ENCODE assay signal across 13 cellular contexts in the genomic region with DNA sequence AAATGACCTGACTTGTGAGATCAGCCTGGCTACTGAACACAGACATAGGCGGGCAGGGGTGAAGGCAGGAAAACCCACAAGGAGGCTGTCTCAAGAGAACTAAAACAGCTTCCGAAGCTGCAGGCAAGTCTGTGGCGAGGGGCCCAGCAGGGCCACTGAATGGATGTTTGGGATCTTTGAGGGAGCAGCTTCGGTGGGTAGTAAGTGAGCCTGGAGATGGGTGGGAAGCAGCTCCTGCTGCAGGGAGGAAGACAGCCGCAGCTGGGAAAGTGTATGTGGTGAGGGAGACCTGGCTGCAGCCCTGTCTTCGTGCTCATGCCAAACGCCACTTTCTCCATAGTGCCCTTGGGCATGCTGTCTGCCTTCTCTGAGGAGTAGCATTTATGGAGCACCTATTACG. TPM values are rescaled to one million over a fixed set of nuclear protein-coding genes. Genes with fewer than 3 reads are reported as not detected.
DNase-seq lines count a peak whose midpoint lies in the region; ATAC-seq, FAIRE-seq and TF ChIP-seq lines count a peak whose summit lies in the region.
"Had no signal": no experiment of that assay in that cellular context is flagged by ENCODE, and none has a peak within 500 bp of the region (broad histone marks: within the 10 kb centered on the region; RNA-seq: fewer than 3 reads in every experiment).

No MANE protein-coding gene starts in this region.

- POLR2A ChIA-PET in CD4-positive, alpha-beta T cell (lab: Charles Lee), result no interaction called here
- POLR2A ChIA-PET in naive thymus-derived CD4-positive, alpha-beta T cell (lab: Charles Lee), result no interaction called here

- no peak for TF ChIP-seq CTCF in CD4-positive, alpha-beta T cell (IDR thresholded peaks at IDR 0.05)
- no peak for TF ChIP-seq CTCF in HFF-Myc (IDR thresholded peaks at IDR 0.05; ENCODE audit: low read depth, low read length, missing control alignments)

- H3K27ac Mint-ChIP-seq in CD4-positive, alpha-beta T cell, result peak overlapping the region; percentile 81
- H3K27ac Mint-ChIP-seq in activated naive CD8-positive, alpha-beta T cell, result peak overlapping the region; percentile 56
- H3K27ac Mint-ChIP-seq in naive thymus-derived CD4-positive, alpha-beta T cell, result peak overlapping the region in 2 of 9 donors; percentile 38 to 78

- no peaks in the 10 kb centered on the region for H3K9me3 Mint-ChIP-seq in CD4-positive, alpha-beta T cell
- H3K9me3 Mint-ChIP-seq in activated naive CD8-positive, alpha-beta T cell (ENCODE audit: low read depth), result no peaks in the 10 kb centered on the region
- peaks cover 0 to 7% (median 0%) of the 10 kb centered on the region in 11 donors for H3K9me3 Mint-ChIP-seq in naive thymus-derived CD4-positive, alpha-beta T cell

- H3K9me3 ChIP-seq in CD4-positive, alpha-beta T cell (ENCODE audit: control insufficient read depth, low read length), result no peaks in the 10 kb centered on the region
- H3K9me3 ChIP-seq in naive thymus-derived CD4-positive, alpha-beta T cell (ENCODE audit: control insufficient read depth in 2 of 3, low read length in 3 of 3), result no peaks in the 10 kb centered on the region
- no peaks in the 10 kb centered on the region for H3K9me3 ChIP-seq in small intestine (ENCODE audit: control insufficient read depth, low read depth)

- WGBS in small intestine, 3 donors, result 79 to 93% (median 86%) methylated on average over 8 of the region's 8 CpGs

- peaks cover 26 to 35% of the 10 kb centered on the region in 2 donors for H3K4me1 ChIP-seq in naive thymus-derived CD4-positive, alpha-beta T cell (ENCODE audit: control insufficient read depth in 2 of 2, insufficient read depth in 2 of 2, low read length in 2 of 2)
- peaks cover 3 to 16% of the 10 kb centered on the region in 2 donors for H3K4me1 ChIP-seq in small intestine (ENCODE audit: control insufficient read depth in 2 of 2, insufficient read depth in 1 of 2, low read depth in 1 of 2, low read length in 1 of 2)

- H3K36me3 Mint-ChIP-seq in CD4-positive, alpha-beta T cell (ENCODE audit: low read depth), result peaks cover 43% of the 10 kb centered on the region
- H3K36me3 Mint-ChIP-seq in activated naive CD8-positive, alpha-beta T cell, result peaks cover 12% of the 10 kb centered on the region
- peaks cover 0 to 14% (median 8%) of the 10 kb centered on the region in 5 donors for H3K36me3 Mint-ChIP-seq in naive thymus-derived CD4-positive, alpha-beta T cell

- no peaks in the 10 kb centered on the region for H3K27me3 Mint-ChIP-seq in CD4-positive, alpha-beta T cell
- no peaks in the 10 kb centered on the region for H3K27me3 Mint-ChIP-seq in activated naive CD8-positive, alpha-beta T cell
- H3K27me3 Mint-ChIP-seq in naive thymus-derived CD4-positive, alpha-beta T cell, result no peaks in the 10 kb centered on the region

- H3K4me1 Mint-ChIP-seq in CD4-positive, alpha-beta T cell (ENCODE audit: low read depth), result peaks cover 42% of the 10 kb centered on the region
- H3K4me1 Mint-ChIP-seq in activated naive CD8-positive, alpha-beta T cell (ENCODE audit: low read depth), result peaks cover 32% of the 10 kb centered on the region
- H3K4me1 Mint-ChIP-seq in naive thymus-derived CD4-positive, alpha-beta T cell, result peaks cover 31 to 48% (median 41%) of the 10 kb centered on the region in 7 donors

- H3K27ac ChIP-seq in CD4-positive, alpha-beta T cell (ENCODE audit: low read depth, low read length), result no peak overlapping the region
- H3K27ac ChIP-seq in naive thymus-derived CD4-positive, alpha-beta T cell (ENCODE audit: low read depth, low read length), result no peak overlapping the region
- no peak overlapping the region for H3K27ac ChIP-seq in small intestine (ENCODE audit: low read depth in 1 of 2, low read length in 1 of 2)

- no peak for FAIRE-seq in small intestine (lab: Jason Lieb, UNC)

- no peak for ATAC-seq in CD4-positive, alpha-beta T cell (ENCODE audit: poor library complexity)
- ATAC-seq in naive thymus-derived CD4-positive, alpha-beta T cell, result no peak

- intact Hi-C loops in CD4-positive, alpha-beta T cell (cut with DNase I, micrococcal nuclease), result no loop called here
- intact Hi-C loops in naive thymus-derived CD4-positive, alpha-beta T cell (cut with micrococcal nuclease), result no loop called here

- DNase-seq in CD4-positive, alpha-beta T cell, result no peak
- DNase-seq in HFF-Myc (ENCODE audit: extremely low read depth, low read depth) (no peak), mesenteric fat pad (ENCODE audit: low spot score) (no peak), small intestine (no peak), medulla oblongata (ENCODE audit: extremely low spot score) (no peak), activated gamma-delta T cell treated with Interleukin-2 at 50 U/mL for 16 hours (no peak)
- DNase-seq in naive thymus-derived CD4-positive, alpha-beta T cell, result no peak
- DNase-seq: islet precursor cell, NCI-H2227 treated with DMSO at 0.1 percent for 48 hours had no signal

- peaks cover 0 to 37% (median 12%) of the 10 kb centered on the region in 3 experiments for H3K36me3 ChIP-seq in naive thymus-derived CD4-positive, alpha-beta T cell (ENCODE audit: control insufficient read depth in 2 of 3, insufficient read depth in 3 of 3, low read length in 3 of 3)
- H3K36me3 ChIP-seq in small intestine (ENCODE audit: control insufficient read depth in 2 of 2, insufficient read depth in 2 of 2, low read length in 2 of 2), result peaks cover 2 to 7% of the 10 kb centered on the region in 2 donors

- peak overlapping the region; percentile 78 for H3K4me3 Mint-ChIP-seq in CD4-positive, alpha-beta T cell
- H3K4me3 Mint-ChIP-seq in activated naive CD8-positive, alpha-beta T cell, result peak overlapping the region; percentile 94
- H3K4me3 Mint-ChIP-seq in naive thymus-derived CD4-positive, alpha-beta T cell, result peak overlapping the region in 6 of 10 donors; percentile 11 to 95 (median 91)

- CTCF ChIA-PET in CD4-positive, alpha-beta T cell (lab: Charles Lee), result interaction anchor here (1.9 kb wide), 1 partner anchor 14 kb away, joined by 6 read pairs; no protein-coding TSS in a partner anchor
- CTCF ChIA-PET in naive thymus-derived CD4-positive, alpha-beta T cell (lab: Charles Lee), result no interaction called here

- peak overlapping the region; percentile 100 for H3K4me3 ChIP-seq in HFF-Myc (replicated peaks; ENCODE audit: low read depth, low read length)
- no peak overlapping the region for H3K4me3 ChIP-seq in naive thymus-derived CD4-positive, alpha-beta T cell (ENCODE audit: low read length)
- no peak overlapping the region for H3K4me3 ChIP-seq in small intestine (ENCODE audit: low read depth in 1 of 2, low read length in 2 of 2)

- no peaks in the 10 kb centered on the region for H3K27me3 ChIP-seq in CD4-positive, alpha-beta T cell (ENCODE audit: control insufficient read depth, insufficient read depth, low read length)
- H3K27me3 ChIP-seq in naive thymus-derived CD4-positive, alpha-beta T cell (ENCODE audit: control insufficient read depth in 2 of 2, insufficient read depth in 2 of 2, low read length in 2 of 2), result no peaks in the 10 kb centered on the region
- H3K27me3 ChIP-seq in small intestine (ENCODE audit: control insufficient read depth in 2 of 2, insufficient read depth in 2 of 2, low read length in 2 of 2), result no peaks in the 10 kb centered on the region

RNA-seq across cellular contexts. Expression of gene CCDC86, which starts 3.4 kb away (rescaled TPM):
- 1 to 10 TPM; 8.0 to 9.0 TPM for total RNA-seq in CD4-positive, alpha-beta T cell
- 10 to 100 TPM in 4 of 5 experiments, 1 to 10 TPM in 1; 9.1 to 26.2 (median 11.6) TPM for total RNA-seq in naive thymus-derived CD4-positive, alpha-beta T cell
- 10 to 100 TPM; 12.4 to 21.1 TPM for polyA plus RNA-seq in naive thymus-derived CD4-positive, alpha-beta T cell
- 40.4 TPM for total RNA-seq in mesenteric fat pad
- 10 to 100 TPM; 10.5 to 23.7 (median 10.8) TPM for polyA plus RNA-seq in small intestine

RNA-seq across cellular contexts. Expression of gene PTGDR2, which starts 10.4 kb away (rescaled TPM):
- total RNA-seq in CD4-positive, alpha-beta T cell, result under 1 TPM; 0.36 TPM
- 1 to 10 TPM in 2 of 5 experiments, under 1 TPM in 2, not detected in 1; 0.57 to 4.5 (median 0.96) TPM for total RNA-seq in naive thymus-derived CD4-positive, alpha-beta T cell
- polyA plus RNA-seq in naive thymus-derived CD4-positive, alpha-beta T cell, result under 1 TPM in 1 of 2 donors, not detected in 1; 0.08 TPM
- total RNA-seq in mesenteric fat pad, result 0.19 TPM
- 1 to 10 TPM in 2 of 3 donors, under 1 TPM in 1; 0.45 to 3.5 (median 3.2) TPM for polyA plus RNA-seq in small intestine
- total RNA-seq: myocyte, RPMI7951 had no signal

RNA-seq across cellular contexts. Expression of gene ZP1, which starts 22.0 kb away (rescaled TPM):
- under 1 TPM in 1 of 2 experiments, not detected in 1; 0.20 TPM for total RNA-seq in CD4-positive, alpha-beta T cell
- not detected for total RNA-seq in naive thymus-derived CD4-positive, alpha-beta T cell
- polyA plus RNA-seq in naive thymus-derived CD4-positive, alpha-beta T cell, result not detected
- 1.4 TPM for total RNA-seq in mesenteric fat pad
- 1 to 10 TPM in 1 of 3 donors, under 1 TPM in 1, not detected in 1; 0.33 to 2.7 TPM for polyA plus RNA-seq in small intestine
- total RNA-seq: myocyte, skeletal muscle tissue had no signal
